ENCODE assay signal across 1 cellular context in the genomic region with DNA sequence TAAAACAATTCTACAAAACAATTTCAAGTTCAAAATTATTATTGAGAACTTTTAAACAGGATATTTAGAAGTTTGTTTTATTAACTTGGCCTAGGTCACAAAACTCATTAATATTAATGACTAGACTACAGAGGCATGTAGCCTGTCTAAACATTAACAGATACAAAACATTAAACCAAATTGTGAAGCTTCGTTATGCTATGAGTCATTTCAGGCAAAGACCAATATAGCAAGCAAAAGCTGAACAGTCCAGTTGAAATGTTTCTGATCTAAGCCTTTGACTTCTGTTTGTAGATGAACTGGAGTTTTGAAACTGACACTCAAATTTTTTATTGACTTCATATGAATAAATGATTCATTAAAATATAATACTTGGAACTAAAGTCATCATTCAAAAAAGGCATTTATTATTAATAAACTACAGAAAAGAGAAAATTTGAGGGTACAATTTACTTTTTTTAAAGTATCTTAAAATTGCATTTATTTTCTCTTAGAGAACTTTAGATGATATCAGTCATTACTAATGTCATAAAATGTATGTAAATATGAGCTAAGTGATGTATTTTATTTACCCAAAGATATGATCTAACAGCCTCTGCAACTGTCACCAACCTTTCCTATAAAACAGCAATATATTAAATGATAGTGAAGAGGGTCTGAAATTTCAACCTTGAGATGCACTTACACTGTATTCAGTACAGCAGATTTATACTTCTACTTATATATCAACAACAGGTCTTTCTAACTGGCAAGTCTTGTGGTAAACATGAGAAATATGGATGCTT.
TF ChIP-seq lines count a peak whose summit lies in the region.

No MANE protein-coding gene starts in this region.

TF ChIP-seq in GM12878, 131 proteins besides CTCF, POLR2A, EP300 and RAD21 (continued from another document):
- TF ChIP-seq PAX5 (IDR thresholded peaks at IDR 0.05; ENCODE audit: borderline replicate concordance, low read depth, low read length) (no peak), FOXM1 (IDR thresholded peaks at IDR 0.05; ENCODE audit: low read depth, low read length) (no peak), NRF1 (conservative IDR thresholded peaks at IDR 0.05; ENCODE audit: low read depth, low read length) (no peak), MTA2 (IDR thresholded peaks at IDR 0.05; ENCODE audit: low read depth) (peak; percentile 81), SREBF2 (IDR thresholded peaks at IDR 0.05; ENCODE audit: low read length) (no peak), NFXL1 (IDR thresholded peaks at IDR 0.05; ENCODE audit: borderline replicate concordance) (no peak), POLR2AphosphoS5 (IDR thresholded peaks at IDR 0.05; ENCODE audit: low read length) (no peak), ZBTB11 (CRISPR knock-in tag; IDR thresholded peaks at IDR 0.05) (no peak), TCF7 (IDR thresholded peaks at IDR 0.05; ENCODE audit: borderline replicate concordance) (no peak), KLF5 (IDR thresholded peaks at IDR 0.05; ENCODE audit: partially characterized antibody) (no peak), BCL11A (IDR thresholded peaks at IDR 0.05; ENCODE audit: low read depth, low read length) (peak; percentile 31; the same call in 1 of the 2 replicates), MEF2A (IDR thresholded peaks at IDR 0.05; ENCODE audit: insufficient read depth, low read depth, low read length) (0 out of 2 replicates have a peak, but pooled peaks have one; percentile 46), ATF7 (IDR thresholded peaks at IDR 0.05; ENCODE audit: low read depth) (peak; percentile 76), BACH1 (IDR thresholded peaks at IDR 0.05; ENCODE audit: borderline replicate concordance) (no peak; the same call in 1 of the 2 replicates), RCOR1 (conservative IDR thresholded peaks at IDR 0.05; ENCODE audit: low read depth, low read length) (no peak), STAT3 (IDR thresholded peaks at IDR 0.05; ENCODE audit: low read depth, low read length) (no peak), EED (IDR thresholded peaks at IDR 0.05; ENCODE audit: low read depth) (no peak), YY1 (IDR thresholded peaks at IDR 0.05; ENCODE audit: low read depth, low read length) (no peak), JUNB (IDR thresholded peaks at IDR 0.05) (peak; percentile 53)
- TF ChIP-seq, protein P1, sequence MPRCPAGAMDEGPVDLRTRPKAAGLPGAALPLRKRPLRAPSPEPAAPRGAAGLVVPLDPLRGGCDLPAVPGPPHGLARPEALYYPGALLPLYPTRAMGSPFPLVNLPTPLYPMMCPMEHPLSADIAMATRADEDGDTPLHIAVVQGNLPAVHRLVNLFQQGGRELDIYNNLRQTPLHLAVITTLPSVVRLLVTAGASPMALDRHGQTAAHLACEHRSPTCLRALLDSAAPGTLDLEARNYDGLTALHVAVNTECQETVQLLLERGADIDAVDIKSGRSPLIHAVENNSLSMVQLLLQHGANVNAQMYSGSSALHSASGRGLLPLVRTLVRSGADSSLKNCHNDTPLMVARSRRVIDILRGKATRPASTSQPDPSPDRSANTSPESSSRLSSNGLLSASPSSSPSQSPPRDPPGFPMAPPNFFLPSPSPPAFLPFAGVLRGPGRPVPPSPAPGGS (IDR thresholded peaks at IDR 0.05; ENCODE audit: borderline replicate concordance, insufficient read depth, low read depth, low read length, poor library complexity, severe bottlenecking): no peak
- TF ChIP-seq, protein P2, sequence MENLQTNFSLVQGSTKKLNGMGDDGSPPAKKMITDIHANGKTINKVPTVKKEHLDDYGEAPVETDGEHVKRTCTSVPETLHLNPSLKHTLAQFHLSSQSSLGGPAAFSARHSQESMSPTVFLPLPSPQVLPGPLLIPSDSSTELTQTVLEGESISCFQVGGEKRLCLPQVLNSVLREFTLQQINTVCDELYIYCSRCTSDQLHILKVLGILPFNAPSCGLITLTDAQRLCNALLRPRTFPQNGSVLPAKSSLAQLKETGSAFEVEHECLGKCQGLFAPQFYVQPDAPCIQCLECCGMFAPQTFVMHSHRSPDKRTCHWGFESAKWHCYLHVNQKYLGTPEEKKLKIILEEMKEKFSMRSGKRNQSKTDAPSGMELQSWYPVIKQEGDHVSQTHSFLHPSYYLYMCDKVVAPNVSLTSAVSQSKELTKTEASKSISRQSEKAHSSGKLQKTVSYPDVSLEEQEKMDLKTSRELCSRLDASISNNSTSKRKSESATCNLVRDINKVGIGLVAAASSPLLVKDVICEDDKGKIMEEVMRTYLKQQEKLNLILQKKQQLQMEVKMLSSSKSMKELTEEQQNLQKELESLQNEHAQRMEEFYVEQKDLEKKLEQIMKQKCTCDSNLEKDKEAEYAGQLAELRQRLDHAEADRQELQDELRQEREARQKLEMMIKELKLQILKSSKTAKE (IDR thresholded peaks at IDR 0.05; ENCODE audit: low read depth, poor library complexity, severe bottlenecking): no peak
